Comparison of ENCODE assay signal across 9 cellular contexts in genomic region chr3:12553921-12554391, GRCh38. TPM values are rescaled to one million over a fixed set of nuclear protein-coding genes. Genes with fewer than 3 reads are reported as not detected.
A peak's percentile ranks its signal among the peaks of the same experiment; 100 is the strongest.
DNase-seq lines count a peak whose midpoint lies in the region; ATAC-seq and TF ChIP-seq lines count a peak whose summit lies in the region.
"Had no signal": no experiment of that assay in that cellular context is flagged by ENCODE, and none has a peak within 500 bp of the region (broad histone marks: within the 10 kb centered on the region; RNA-seq: fewer than 3 reads in every experiment).

No MANE protein-coding gene starts in this region.

- DNase-seq in ACHN (peak; percentile 24), H7 (peak; percentile 49), SHP77 (lab: John Stamatoyannopoulos, UW) (peak; percentile 49 to 66), dorsolateral prefrontal cortex (peak in 2 of 10 donors; percentile 38 to 40), foreskin keratinocyte (no peak)

- H3K4me1 ChIP-seq in muscle layer of duodenum (ENCODE audit: control insufficient read depth in 1 of 2, insufficient read depth in 2 of 2, low read length in 2 of 2) (peaks cover 4 to 16% of the 10 kb centered on the region in 2 donors), foreskin keratinocyte (no peaks in the 10 kb centered on the region)

- TF ChIP-seq CTCF in dorsolateral prefrontal cortex (IDR thresholded peaks at IDR 0.05 in 54 of 56, conservative IDR thresholded peaks at IDR 0.05 in 2 of 56; ENCODE audit: low read depth in 1 of 56, partially characterized antibody in 56 of 56) (no peak), foreskin keratinocyte (conservative IDR thresholded peaks at IDR 0.05) (no peak)

- H3K27ac ChIP-seq in dorsolateral prefrontal cortex (peak overlapping the region in 24 of 59 donors; percentile 2 to 78 (median 30)), muscle layer of duodenum (ENCODE audit: low read length) (no peak overlapping the region), foreskin keratinocyte (no peak overlapping the region)

- H3K27me3 ChIP-seq in H7 (ENCODE audit: control insufficient read depth, insufficient read depth, low read length) (peaks cover 4% of the 10 kb centered on the region; the same call in 1 of the 2 replicates), dorsolateral prefrontal cortex (peaks cover 0 to 25% (median 0%) of the 10 kb centered on the region in 45 donors), muscle layer of duodenum (ENCODE audit: low read depth, low read length) (peaks cover 4% of the 10 kb centered on the region), foreskin keratinocyte (no peaks in the 10 kb centered on the region)

- in situ Hi-C loops in ACHN (cut with HindIII; ENCODE audit: low pct_ligation_motif_present, low pct_unique_long_range_greater_than_20kb, low sequenced_read_pairs): no loop called here

- H3K4me3 ChIP-seq in H7 (ENCODE audit: insufficient read depth, low read depth, low read length) (peak overlapping the region; percentile 39), dorsolateral prefrontal cortex (peak overlapping the region; percentile 23 to 72 (median 55)), muscle layer of duodenum (ENCODE audit: low read depth in 1 of 2, low read length in 2 of 2) (peak overlapping the region; percentile 57 to 60)

- intact Hi-C loops in dorsolateral prefrontal cortex (cut with DNase I): no loop called here

- H3K36me3 ChIP-seq in H7 (replicated peaks; ENCODE audit: control insufficient read depth, insufficient read depth, low read length) (no peaks in the 10 kb centered on the region), muscle layer of duodenum (ENCODE audit: control insufficient read depth in 1 of 2, insufficient read depth in 2 of 2, low read length in 2 of 2) (no peaks in the 10 kb centered on the region)

- no peaks in the 10 kb centered on the region for H3K9me3 ChIP-seq in muscle layer of duodenum (ENCODE audit: control insufficient read depth in 1 of 2, low read length in 2 of 2)

- ATAC-seq in HG02623 (IDR thresholded peaks at IDR 0.05; ENCODE audit: unreplicated experiment) (no peak), foreskin keratinocyte (no peak), GM18870 (IDR thresholded peaks at IDR 0.05; ENCODE audit: unreplicated experiment) (no peak)
- ATAC-seq: HCT116 had no signal

RNA-seq across cellular contexts. Expression of gene MKRN2, which starts 2.9 kb away (rescaled TPM):
- 29.0 TPM in 2 replicates for total RNA-seq in H7 (2014; rRNA removed; shearing (Covaris generic))
- total RNA-seq in dorsolateral prefrontal cortex: 10 to 100 TPM; 24.4 to 47.5 (median 34.3) TPM
- total RNA-seq in foreskin keratinocyte: 26.1 and 28.2 TPM in 2 replicates
- 14.1 and 16.3 TPM in 2 replicates for polyA plus RNA-seq in foreskin keratinocyte

RNA-seq across cellular contexts. Expression of gene MKRN2OS, which starts 8.7 kb away (rescaled TPM):
- total RNA-seq in H7 (2014; rRNA removed; shearing (Covaris generic)): not detected in 2 replicates
- total RNA-seq in dorsolateral prefrontal cortex (1 to 10 TPM in 105 of 120 experiments, under 1 TPM in 9, not detected in 6; 0.69 to 9.3 (median 2.4) TPM), foreskin keratinocyte (3.1 and 3.9 TPM in 2 replicates)
- polyA plus RNA-seq in foreskin keratinocyte: 4.1 and 4.4 TPM in 2 replicates

Comparison
In these comparisons a context has a peak if more than half of its experiments do, and no peak if none do; other contexts are left out.
1. DNase-seq: peak in ACHN (single experiment), H7 (single experiment) and SHP77 (2 of 2); none in foreskin keratinocyte (0 of 2).
2. Peak in every context shown above with its lines, with median percentiles within 50 percentile points of each other: H3K4me3 ChIP-seq.